In genomic region chr17:4998027-4998665, GRCh38 we compare ENCODE assay signal across 1 cellular context.
TF ChIP-seq lines count a peak whose summit lies in the region.

No MANE protein-coding gene starts in this region.

TF ChIP-seq in HepG2, 621 proteins besides CTCF, POLR2A, EP300 and RAD21:
- TF ChIP-seq SOX13 (IDR thresholded peaks at IDR 0.05): no peak
- TF ChIP-seq SOX13 (CRISPR knock-in tag; conservative IDR thresholded peaks at IDR 0.05 in 1 of 2, IDR thresholded peaks at IDR 0.05 in 1 of 2): no peak
- TF ChIP-seq ZNF543 (CRISPR knock-in tag; IDR thresholded peaks at IDR 0.05): peak; percentile 54; the same call in 1 of the 2 replicates
- peak; percentile 21; the same call in 1 of the 2 replicates for TF ChIP-seq SSRP1 (CRISPR knock-in tag; IDR thresholded peaks at IDR 0.05)
- 0 out of 2 replicates have a peak, but pooled peaks have one; percentile 32 for TF ChIP-seq PAX8 (CRISPR knock-in tag; IDR thresholded peaks at IDR 0.05; ENCODE audit: borderline replicate concordance)
- no peak for TF ChIP-seq HMG20A (CRISPR knock-in tag; IDR thresholded peaks at IDR 0.05; ENCODE audit: borderline replicate concordance)
- peak; percentile 53; the same call in 1 of the 2 replicates for TF ChIP-seq NFE2L1 (CRISPR knock-in tag; IDR thresholded peaks at IDR 0.05; ENCODE audit: borderline replicate concordance)
- no peak for TF ChIP-seq SNRNP70 (IDR thresholded peaks at IDR 0.05; ENCODE audit: low read depth, low read length)
- peak; percentile 48 for TF ChIP-seq HNRNPK (IDR thresholded peaks at IDR 0.05; ENCODE audit: low read depth, low read length, poor library complexity, severe bottlenecking)
- TF ChIP-seq PITX1 (CRISPR knock-in tag; IDR thresholded peaks at IDR 0.05): no peak
- peak; percentile 37; the same call in 1 of the 2 replicates for TF ChIP-seq MYC (CRISPR knock-in tag; IDR thresholded peaks at IDR 0.05; ENCODE audit: borderline replicate concordance)
- TF ChIP-seq SAP130 (CRISPR knock-in tag; IDR thresholded peaks at IDR 0.05; ENCODE audit: low read depth): peak; percentile 17; the same call in 1 of the 2 replicates
- peak; percentile 21; the same call in 1 of the 2 replicates for TF ChIP-seq ZNF281 (CRISPR knock-in tag; IDR thresholded peaks at IDR 0.05; ENCODE audit: borderline replicate concordance)
- TF ChIP-seq ZMYM4 (CRISPR knock-in tag; IDR thresholded peaks at IDR 0.05): peak; percentile 36
- TF ChIP-seq ADNP (CRISPR knock-in tag; IDR thresholded peaks at IDR 0.05): no peak
- TF ChIP-seq ZNF430 (CRISPR knock-in tag; IDR thresholded peaks at IDR 0.05): 0 out of 2 replicates have a peak, but pooled peaks have one; percentile 11
- 0 out of 2 replicates have a peak, but pooled peaks have one; percentile 44 for TF ChIP-seq ZNF414 (CRISPR knock-in tag; IDR thresholded peaks at IDR 0.05)
- no peak for TF ChIP-seq WIZ (CRISPR knock-in tag; IDR thresholded peaks at IDR 0.05)
- no peak for TF ChIP-seq ZBTB14 (CRISPR knock-in tag; IDR thresholded peaks at IDR 0.05)
- TF ChIP-seq KDM6A (CRISPR knock-in tag; IDR thresholded peaks at IDR 0.05; ENCODE audit: low read depth): no peak
- TF ChIP-seq HOXA3 (CRISPR knock-in tag; IDR thresholded peaks at IDR 0.05): 0 out of 2 replicates have a peak, but pooled peaks have one; percentile 3
- peak; percentile 88; the same call in 1 of the 2 replicates for TF ChIP-seq MTF2 (CRISPR knock-in tag; IDR thresholded peaks at IDR 0.05; ENCODE audit: borderline replicate concordance)
- TF ChIP-seq IKZF4 (CRISPR knock-in tag; IDR thresholded peaks at IDR 0.05; ENCODE audit: borderline replicate concordance, low read depth, not compliant biosample characterization): no peak
- no peak for TF ChIP-seq GATAD1 (CRISPR knock-in tag; IDR thresholded peaks at IDR 0.05)
- TF ChIP-seq ZSCAN20 (CRISPR knock-in tag; IDR thresholded peaks at IDR 0.05; ENCODE audit: borderline replicate concordance): 0 out of 2 replicates have a peak, but pooled peaks have one; percentile 15
- TF ChIP-seq ZNF616 (CRISPR knock-in tag; IDR thresholded peaks at IDR 0.05; ENCODE audit: low read depth): 0 out of 2 replicates have a peak, but pooled peaks have one; percentile 4
- TF ChIP-seq ZNF619 (CRISPR knock-in tag; IDR thresholded peaks at IDR 0.05): 0 out of 2 replicates have a peak, but pooled peaks have one; percentile 43
- TF ChIP-seq ZHX1 (CRISPR knock-in tag; IDR thresholded peaks at IDR 0.05; ENCODE audit: low read depth): no peak
- TF ChIP-seq TBX3 (IDR thresholded peaks at IDR 0.05; ENCODE audit: borderline replicate concordance): no peak
- TF ChIP-seq ZIK1 (CRISPR knock-in tag; IDR thresholded peaks at IDR 0.05; ENCODE audit: borderline replicate concordance, low read depth): 0 out of 2 replicates have a peak, but pooled peaks have one; percentile 3
- peak; percentile 11; the same call in 1 of the 2 replicates for TF ChIP-seq SP2 (CRISPR knock-in tag; IDR thresholded peaks at IDR 0.05)
- TF ChIP-seq ZFP36L1 (CRISPR knock-in tag; IDR thresholded peaks at IDR 0.05): no peak
- peak; percentile 50 for TF ChIP-seq YY1 (IDR thresholded peaks at IDR 0.05; ENCODE audit: insufficient read depth, insufficient replicate concordance, low read depth, low read length)
- no peak for TF ChIP-seq ZNF12 (CRISPR knock-in tag; IDR thresholded peaks at IDR 0.05)
- peak; percentile 87; the same call in 1 of the 2 replicates for TF ChIP-seq FOXO4 (CRISPR knock-in tag; conservative IDR thresholded peaks at IDR 0.05)
- TF ChIP-seq CEBPB (IDR thresholded peaks at IDR 0.05; ENCODE audit: borderline replicate concordance, low read depth, low read length): no peak
- TF ChIP-seq TRIM22 (IDR thresholded peaks at IDR 0.05): no peak
- 0 out of 2 replicates have a peak, but pooled peaks have one; percentile 13 for TF ChIP-seq ZNF225 (CRISPR knock-in tag; IDR thresholded peaks at IDR 0.05)
- no peak for TF ChIP-seq NR3C1 (CRISPR knock-in tag; IDR thresholded peaks at IDR 0.05)
- 0 out of 2 replicates have a peak, but pooled peaks have one; percentile 28 for TF ChIP-seq POLR2AphosphoS5 (IDR thresholded peaks at IDR 0.05; ENCODE audit: low read depth, low read length)
- peak; percentile 63; the same call in 1 of the 2 replicates for TF ChIP-seq KAT7 (CRISPR knock-in tag; IDR thresholded peaks at IDR 0.05; ENCODE audit: borderline replicate concordance)
- TF ChIP-seq ZBTB39 (CRISPR knock-in tag; IDR thresholded peaks at IDR 0.05): peak; percentile 67; the same call in 1 of the 2 replicates
- 0 out of 2 replicates have a peak, but pooled peaks have one; percentile 39 for TF ChIP-seq ZNF607 (CRISPR knock-in tag; IDR thresholded peaks at IDR 0.05; ENCODE audit: borderline replicate concordance)
- TF ChIP-seq HES4 (CRISPR knock-in tag; IDR thresholded peaks at IDR 0.05; ENCODE audit: borderline replicate concordance): 0 out of 2 replicates have a peak, but pooled peaks have one; percentile 6
- TF ChIP-seq ZNF678 (CRISPR knock-in tag; IDR thresholded peaks at IDR 0.05): no peak; the same call in 1 of the 2 replicates
- 0 out of 2 replicates have a peak, but pooled peaks have one; percentile 9 for TF ChIP-seq GPN1 (CRISPR knock-in tag; IDR thresholded peaks at IDR 0.05; ENCODE audit: borderline replicate concordance)
- no peak; the same call in 1 of the 2 replicates for TF ChIP-seq ZNF235 (CRISPR knock-in tag; IDR thresholded peaks at IDR 0.05; ENCODE audit: borderline replicate concordance)
- 0 out of 2 replicates have a peak, but pooled peaks have one; percentile 3 for TF ChIP-seq ZNF160 (CRISPR knock-in tag; IDR thresholded peaks at IDR 0.05)
- TF ChIP-seq RBFOX2 (IDR thresholded peaks at IDR 0.05; ENCODE audit: low read depth, low read length): peak; percentile 79
- no peak for TF ChIP-seq DNMT3B (CRISPR knock-in tag; conservative IDR thresholded peaks at IDR 0.05)
- 0 out of 2 replicates have a peak, but pooled peaks have one; percentile 33 for TF ChIP-seq NCOA1 (CRISPR knock-in tag; IDR thresholded peaks at IDR 0.05)
